Comparison of ENCODE assay signal across 8 cellular contexts in the genomic region with DNA sequence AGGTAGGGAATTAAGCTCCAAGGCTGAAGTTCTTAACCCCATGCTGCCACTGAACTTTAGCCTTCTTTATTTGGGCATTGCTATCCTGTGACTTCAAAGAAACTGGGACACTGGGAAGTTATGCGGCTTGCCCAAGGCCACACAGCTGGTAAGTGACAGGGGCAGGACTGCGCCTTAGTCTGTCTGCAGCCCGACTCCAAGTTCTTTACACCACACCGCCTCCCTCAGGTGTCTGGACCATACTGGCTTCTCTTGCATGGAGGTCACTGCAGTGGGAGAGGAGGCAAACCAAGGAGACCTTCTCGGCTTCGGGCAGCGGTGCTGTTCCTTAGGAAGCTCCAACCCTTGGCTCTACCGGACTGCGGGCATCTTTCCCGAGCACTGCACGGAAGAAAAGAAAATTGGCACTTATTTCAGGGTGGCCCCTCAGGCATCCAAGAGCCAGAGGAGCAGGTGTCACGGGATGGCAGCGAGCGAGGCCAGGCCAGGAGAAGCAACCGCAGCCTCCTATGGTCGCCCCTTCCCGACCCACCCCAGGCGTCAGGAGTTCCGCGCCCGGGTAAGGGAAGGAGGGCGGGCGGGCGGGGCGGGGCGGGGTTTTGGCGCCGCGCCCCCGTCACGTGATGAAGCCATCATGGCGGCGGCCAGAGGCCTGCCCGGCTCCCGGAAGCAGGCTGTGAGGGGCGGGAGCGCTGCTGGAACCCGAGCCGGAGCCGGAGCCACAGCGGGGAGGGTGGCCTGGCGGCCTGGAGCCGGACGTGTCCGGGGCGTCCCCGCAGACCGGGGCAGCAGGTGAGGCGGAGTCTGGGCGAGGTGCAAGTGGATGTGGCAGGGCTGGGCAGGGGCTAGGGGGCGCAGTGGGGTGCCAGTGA.
DNase-seq lines count a peak whose midpoint lies in the region; ATAC-seq lines count a peak whose summit lies in the region.

No MANE protein-coding gene starts in this region.

- peak; percentile 49 for ATAC-seq in GM18519 (IDR thresholded peaks at IDR 0.05; ENCODE audit: low FRiP score, unreplicated experiment)
- ATAC-seq in HG03064 (IDR thresholded peaks at IDR 0.05; ENCODE audit: low read depth, unreplicated experiment) = peak; percentile 65

- DNase-seq in AG08395 (ENCODE audit: low spot score) = peak; percentile 93
- DNase-seq in NCI-H2227 treated with DMSO at 0.1 percent for 48 hours (lab: John Stamatoyannopoulos, UW) = peak; percentile 42
- peak; percentile 78 for DNase-seq in activated CD4-positive, CD25-positive, alpha-beta regulatory T cell treated with anti-CD3 and anti-CD28 coated beads, Interleukin-2, amount 50 U/mL, for 72 hours
- DNase-seq in left kidney (ENCODE audit: low read depth, low spot score) = peak; percentile 94
- peak; percentile 75 to 76 for DNase-seq in stimulated activated CD4-positive, alpha-beta T cell treated with anti-CD3 and anti-CD28 coated beads, Interleukin-2, amount 100 ng/mL, for 24 hours

- H3K27ac ChIP-seq in cingulate gyrus (ENCODE audit: low read depth, low read length) = peak overlapping the region; percentile 94

Comparison
In these comparisons a context has a peak if more than half of its experiments do, and no peak if none do; other contexts are left out.
1. Peak in every context shown above with its lines: DNase-seq, ATAC-seq and H3K27ac ChIP-seq.
2. DNase-seq: peak in every context shown above with its lines; median percentile 94 in left kidney; 93 in AG08395; 78 in activated CD4-positive, CD25-positive, alpha-beta regulatory T cell treated with anti-CD3 and anti-CD28 coated beads, Interleukin-2, amount 50 U/mL, for 72 hours; 76 in stimulated activated CD4-positive, alpha-beta T cell treated with anti-CD3 and anti-CD28 coated beads, Interleukin-2, amount 100 ng/mL, for 24 hours; 42 in NCI-H2227 treated with DMSO at 0.1 percent for 48 hours.